In the genomic region with DNA sequence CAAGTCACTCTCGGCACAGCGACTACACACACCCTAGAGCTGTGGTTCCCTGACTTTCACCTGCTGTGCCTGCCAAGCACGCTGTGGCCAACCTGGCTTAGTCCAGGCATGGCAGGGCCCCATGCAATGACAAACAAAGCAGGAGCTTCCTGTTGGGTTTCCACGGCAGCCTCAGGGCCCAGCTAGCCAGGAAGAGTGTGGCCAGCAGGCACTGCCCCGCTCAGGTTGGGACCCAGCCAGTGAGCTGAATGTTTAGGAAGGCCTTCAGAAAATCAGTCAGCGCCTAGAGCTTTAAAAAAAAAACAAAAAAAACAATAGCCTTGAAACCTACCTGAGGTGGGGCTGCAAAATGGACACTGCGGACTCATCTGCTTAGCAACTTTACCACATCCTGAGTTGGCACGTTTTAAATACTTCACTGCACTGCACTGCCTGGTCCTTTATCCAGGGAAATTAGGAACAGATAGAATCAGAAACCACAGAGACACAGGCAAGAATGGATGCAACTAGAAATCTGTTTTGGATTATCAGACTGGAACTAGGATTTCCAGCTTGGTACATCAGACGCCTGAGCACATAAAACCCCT, we compare ENCODE assay signal across 8 cellular contexts. TPM values are rescaled to one million over a fixed set of nuclear protein-coding genes. Genes with fewer than 3 reads are reported as not detected.
A peak's percentile ranks its signal among the peaks of the same experiment; 100 is the strongest.
DNase-seq lines count a peak whose midpoint lies in the region; ATAC-seq and TF ChIP-seq lines count a peak whose summit lies in the region.

No MANE protein-coding gene starts in this region.

- H3K9me3 ChIP-seq in SJSA1 (replicated peaks): no peaks in the 10 kb centered on the region
- no peaks in the 10 kb centered on the region for H3K9me3 ChIP-seq in gastrocnemius medialis
- H3K9me3 ChIP-seq in SJCRH30 (replicated peaks): no peaks in the 10 kb centered on the region

- intact Hi-C loops in gastrocnemius medialis (cut with DNase I; ENCODE audit: low total_unique reads): loop anchor here (10.0 kb wide), 1 partner anchor 244 kb away; no protein-coding TSS in a partner anchor

- ATAC-seq in gastrocnemius medialis (peak; percentile 25 to 48), GM18505 (IDR thresholded peaks at IDR 0.05; ENCODE audit: unreplicated experiment) (no peak), GM18517 (IDR thresholded peaks at IDR 0.05; ENCODE audit: unreplicated experiment) (no peak)

- peaks cover 57% of the 10 kb centered on the region for H3K36me3 ChIP-seq in SJSA1
- peaks cover 0 to 36% of the 10 kb centered on the region in 2 donors for H3K36me3 ChIP-seq in gastrocnemius medialis
- peaks cover 40% of the 10 kb centered on the region for H3K36me3 ChIP-seq in SJCRH30

- no peak overlapping the region for H3K4me3 ChIP-seq in SJSA1
- H3K4me3 ChIP-seq in fibroblast of villous mesenchyme (ENCODE audit: low read depth, low read length): no peak overlapping the region
- H3K4me3 ChIP-seq in gastrocnemius medialis: no peak overlapping the region
- no peak overlapping the region for H3K4me3 ChIP-seq in SJCRH30

- TF ChIP-seq CTCF in fibroblast of villous mesenchyme (IDR thresholded peaks at IDR 0.05; ENCODE audit: insufficient read depth, low read depth, low read length) (no peak), gastrocnemius medialis (IDR thresholded peaks at IDR 0.05 in 4 of 5, conservative IDR thresholded peaks at IDR 0.05 in 1 of 5) (no peak)

- no peaks in the 10 kb centered on the region for H3K27me3 ChIP-seq in SJSA1 (replicated peaks)
- H3K27me3 ChIP-seq in gastrocnemius medialis: no peaks in the 10 kb centered on the region
- no peaks in the 10 kb centered on the region for H3K27me3 ChIP-seq in SJCRH30

- no peak for TF ChIP-seq POLR2A in gastrocnemius medialis (IDR thresholded peaks at IDR 0.05)
- no peak for TF ChIP-seq POLR2A in GM18505 (IDR thresholded peaks at IDR 0.05; ENCODE audit: borderline replicate concordance, extremely low read depth, insufficient read depth, insufficient read length)

- H3K4me1 ChIP-seq in SJSA1 (replicated peaks) (peaks cover 46% of the 10 kb centered on the region), gastrocnemius medialis (peaks cover 0 to 5% of the 10 kb centered on the region in 2 donors), SJCRH30 (peaks cover 23% of the 10 kb centered on the region)

- in situ Hi-C loops in gastrocnemius medialis (cut with MboI; ENCODE audit: low sequenced_read_pairs in 4 of 4): loop anchor here in 2 of 4 donors (10.0 to 25.0 kb wide), 2 partner anchors 317 to 324 kb away; no protein-coding TSS in a partner anchor

- peak overlapping the region; percentile 76 for H3K27ac ChIP-seq in SJSA1
- peak overlapping the region; percentile 0 to 47 (median 40) for H3K27ac ChIP-seq in gastrocnemius medialis
- H3K27ac ChIP-seq in SJCRH30: no peak overlapping the region

- peak; percentile 92 for DNase-seq in H4 (ENCODE audit: low spot score)
- peak in 1 of 2 experiments; percentile 21 for DNase-seq in SJSA1 (ENCODE audit: low read depth in 1 of 2, low spot score in 2 of 2)
- peak; percentile 66 for DNase-seq in fibroblast of villous mesenchyme (ENCODE audit: low read depth)
- DNase-seq in gastrocnemius medialis: peak in 1 of 2 donors; percentile 37
- no peak for DNase-seq in activated CD4-positive, alpha-beta T cell treated with anti-CD3 and anti-CD28 coated beads, Interleukin-2, amount 50 U/mL, for 1 hour
- DNase-seq in SJCRH30: no peak

RNA-seq across cellular contexts. Expression of gene LDHAL6B, which starts 36.3 kb away (rescaled TPM):
- total RNA-seq in H4 (2014; rRNA removed; shearing (Covaris generic)): not detected in 2 replicates
- total RNA-seq in SJSA1 (2014; rRNA removed; shearing (Covaris generic)): not detected in 2 replicates
- not detected in 2 replicates for total RNA-seq in fibroblast of villous mesenchyme
- total RNA-seq in gastrocnemius medialis: not detected
- total RNA-seq in SJCRH30 (2014; rRNA removed; shearing (Covaris generic)): not detected in 2 replicates

Comparison
In these comparisons a context has a peak if more than half of its experiments do, and no peak if none do; other contexts are left out.
1. DNase-seq: peak in H4 (single experiment) and fibroblast of villous mesenchyme (single experiment); none in activated CD4-positive, alpha-beta T cell treated with anti-CD3 and anti-CD28 coated beads, Interleukin-2, amount 50 U/mL, for 1 hour (single experiment) and SJCRH30 (0 of 2).
2. ATAC-seq: peak in gastrocnemius medialis (2 of 2); none in GM18505 (single experiment) and GM18517 (single experiment).